ENCODE assay signal across 24 cellular contexts in genomic region chr3:169478566-169479313, GRCh38.
DNase-seq lines count a peak whose midpoint lies in the region; FAIRE-seq and TF ChIP-seq lines count a peak whose summit lies in the region.
"Had no signal": no experiment of that assay in that cellular context is flagged by ENCODE, and none has a peak within 500 bp of the region (broad histone marks: within the 10 kb centered on the region; RNA-seq: fewer than 3 reads in every experiment).

No MANE protein-coding gene starts in this region.

- H2AFZ ChIP-seq in endothelial cell of umbilical vein (ENCODE audit: low read depth, low read length), result no peak overlapping the region

- no peak for TF ChIP-seq CTCF in endothelial cell of umbilical vein (IDR thresholded peaks at IDR 0.05; ENCODE audit: extremely low read depth in 1 of 2, insufficient read depth in 1 of 2, low read depth in 1 of 2, low read length in 2 of 2)
- TF ChIP-seq CTCF in right atrium auricular region (IDR thresholded peaks at IDR 0.05), result no peak

- H3K79me2 ChIP-seq in endothelial cell of umbilical vein (ENCODE audit: control insufficient read depth, insufficient read depth, low read length), result no peaks in the 10 kb centered on the region

- BruUV-seq in endothelial cell of umbilical vein (replicated peaks; lab: Mats Ljungman, UMichigan), result no TSS peak

- CTCF ChIA-PET in endothelial cell of umbilical vein (lab: Charles Lee), result interaction anchor here (1.3 kb wide), 1 partner anchor 10 kb away, joined by 3 read pairs; no protein-coding TSS in a partner anchor

- no peak for TF ChIP-seq POLR2A in endothelial cell of umbilical vein (IDR thresholded peaks at IDR 0.05; ENCODE audit: low read depth, low read length)

- H3K4me1 ChIP-seq in endothelial cell of umbilical vein (ENCODE audit: control insufficient read depth, extremely low read depth, insufficient read depth, low read length) (peaks cover 6% of the 10 kb centered on the region), right atrium auricular region (no peaks in the 10 kb centered on the region)

- H3K27ac ChIP-seq in endothelial cell of umbilical vein (ENCODE audit: insufficient read depth, low read depth, low read length) (peak overlapping the region; percentile 34), right atrium auricular region (no peak overlapping the region)
- H3K27ac ChIP-seq: C4-2B had no signal

- no peaks in the 10 kb centered on the region for H3K9me1 ChIP-seq in endothelial cell of umbilical vein (replicated peaks; ENCODE audit: control insufficient read depth, extremely low read depth, insufficient read depth, low read length)

- no peaks in the 10 kb centered on the region for H3K27me3 ChIP-seq in endothelial cell of umbilical vein (ENCODE audit: control insufficient read depth in 2 of 2, insufficient read depth in 2 of 2, low read length in 2 of 2)
- no peaks in the 10 kb centered on the region for H3K27me3 ChIP-seq in right atrium auricular region

- H3K9me3 ChIP-seq in endothelial cell of umbilical vein (replicated peaks; ENCODE audit: control insufficient read depth, insufficient read depth, low read length) (no peaks in the 10 kb centered on the region), right atrium auricular region (no peaks in the 10 kb centered on the region)

- no peak overlapping the region for H3K9ac ChIP-seq in endothelial cell of umbilical vein (replicated peaks; ENCODE audit: extremely low read depth, insufficient read depth, low read length)

- H3K4me3 ChIP-seq in endothelial cell of umbilical vein (replicated peaks in 1 of 3; ENCODE audit: insufficient read depth in 1 of 3, low read depth in 1 of 3, low read length in 3 of 3) (no peak overlapping the region), right atrium auricular region (no peak overlapping the region)

- no peak for FAIRE-seq in endothelial cell of umbilical vein (lab: Jason Lieb, UNC)
- FAIRE-seq: HTR-8/SVneo, small intestine, TTC549 had no signal

- peaks cover 0 to 3% of the 10 kb centered on the region in 2 experiments for H3K36me3 ChIP-seq in endothelial cell of umbilical vein (ENCODE audit: control insufficient read depth in 2 of 2, extremely low read depth in 1 of 2, insufficient read depth in 2 of 2, low read length in 2 of 2)
- H3K36me3 ChIP-seq in right atrium auricular region, result no peaks in the 10 kb centered on the region

- no peaks in the 10 kb centered on the region for H4K20me1 ChIP-seq in endothelial cell of umbilical vein (replicated peaks; ENCODE audit: control insufficient read depth, extremely low read depth, insufficient read depth, low read length)

- dilution Hi-C loops in endothelial cell of umbilical vein (cut with MboI; ENCODE audit: extremely low pct_ligation_motif_present, low sequenced_read_pairs), result no loop called here

- peak; percentile 25 for DNase-seq in Daoy (ENCODE audit: low read depth)
- peak; percentile 97 for DNase-seq in NCI-H226
- DNase-seq in endothelial cell of umbilical vein (ENCODE audit: low read depth, low spot score), result no peak
- DNase-seq in non-pigmented ciliary epithelial cell (ENCODE audit: low read depth), result peak; percentile 41
- DNase-seq in NCI-H526 (lab: John Stamatoyannopoulos, UW), result no peak
- no peak for DNase-seq in right atrium auricular region (ENCODE audit: low spot score)
- DNase-seq in AML-193 (lab: John Stamatoyannopoulos, UW), result no peak
- DNase-seq in NCI-H82 (lab: John Stamatoyannopoulos, UW), result no peak
- DNase-seq: activated CD4-positive, alpha-beta T cell treated with anti-CD3 and anti-CD28 coated beads for 48 hours; activated CD8-positive, alpha-beta memory T cell treated with anti-CD3 and anti-CD28 coated beads, Interleukin-2, amount 50 U/mL, for 4 hours; activated effector memory CD4-positive, alpha-beta T cell treated with Interleukin-2 at 50 U/mL for 16 hours; effector memory CD8-positive, alpha-beta T cell; hippocampal formation; Kasumi-1; naive thymus-derived CD4-positive, alpha-beta T cell; NCI-H1105 treated with DMSO at 0.1 percent for 48 hours; NCI-H2107; NCI-H524; Right ventricle myocardium superior; small intestine; stimulated activated CD4-positive, alpha-beta T cell treated with anti-CD3 and anti-CD28 coated beads, Interleukin-4, amount 100 ng/mL, for 24 hours had no signal

- POLR2A ChIA-PET in endothelial cell of umbilical vein (lab: Charles Lee), result no interaction called here

- intact Hi-C loops in endothelial cell of umbilical vein (cut with micrococcal nuclease), result loop anchor here (1.0 to 5.0 kb wide), 2 partner anchors 19 to 86 kb away; no protein-coding TSS in a partner anchor

- no peak overlapping the region for H3K4me2 ChIP-seq in endothelial cell of umbilical vein (ENCODE audit: insufficient read depth, low read length)

TF ChIP-seq in endothelial cell of umbilical vein, 7 proteins besides CTCF, POLR2A, EP300 and RAD21:
- no peak for TF ChIP-seq MAX (IDR thresholded peaks at IDR 0.05; ENCODE audit: insufficient read depth, insufficient read length)
- TF ChIP-seq POLR2AphosphoS5 (IDR thresholded peaks at IDR 0.05; ENCODE audit: insufficient read depth, low read depth, low read length), result no peak
- TF ChIP-seq EZH2 (IDR thresholded peaks at IDR 0.05; ENCODE audit: borderline replicate concordance, low read depth, low read length, severe bottlenecking), result no peak
- peak; percentile 51 for TF ChIP-seq FOS (IDR thresholded peaks at IDR 0.05; ENCODE audit: borderline replicate concordance, insufficient read depth, low read length)
- TF ChIP-seq GATA2 (IDR thresholded peaks at IDR 0.05; ENCODE audit: insufficient read depth, insufficient read length, low read depth, low read length), result peak; percentile 80
- TF ChIP-seq MYC (IDR thresholded peaks at IDR 0.05; ENCODE audit: low read depth, low read length), result no peak
- no peak for TF ChIP-seq JUN (IDR thresholded peaks at IDR 0.05; ENCODE audit: borderline replicate concordance, insufficient read depth, insufficient read length, low read depth)

Comparison
In these comparisons a context has a peak if more than half of its experiments do, and no peak if none do; other contexts are left out.
1. DNase-seq: peak in Daoy (single experiment), NCI-H226 (single experiment) and non-pigmented ciliary epithelial cell (single experiment); none in endothelial cell of umbilical vein (single experiment), NCI-H526 (0 of 2), right atrium auricular region (single experiment), AML-193 (0 of 2) and NCI-H82 (single experiment).